ENCODE assay signal across 17 cellular contexts in the genomic region with DNA sequence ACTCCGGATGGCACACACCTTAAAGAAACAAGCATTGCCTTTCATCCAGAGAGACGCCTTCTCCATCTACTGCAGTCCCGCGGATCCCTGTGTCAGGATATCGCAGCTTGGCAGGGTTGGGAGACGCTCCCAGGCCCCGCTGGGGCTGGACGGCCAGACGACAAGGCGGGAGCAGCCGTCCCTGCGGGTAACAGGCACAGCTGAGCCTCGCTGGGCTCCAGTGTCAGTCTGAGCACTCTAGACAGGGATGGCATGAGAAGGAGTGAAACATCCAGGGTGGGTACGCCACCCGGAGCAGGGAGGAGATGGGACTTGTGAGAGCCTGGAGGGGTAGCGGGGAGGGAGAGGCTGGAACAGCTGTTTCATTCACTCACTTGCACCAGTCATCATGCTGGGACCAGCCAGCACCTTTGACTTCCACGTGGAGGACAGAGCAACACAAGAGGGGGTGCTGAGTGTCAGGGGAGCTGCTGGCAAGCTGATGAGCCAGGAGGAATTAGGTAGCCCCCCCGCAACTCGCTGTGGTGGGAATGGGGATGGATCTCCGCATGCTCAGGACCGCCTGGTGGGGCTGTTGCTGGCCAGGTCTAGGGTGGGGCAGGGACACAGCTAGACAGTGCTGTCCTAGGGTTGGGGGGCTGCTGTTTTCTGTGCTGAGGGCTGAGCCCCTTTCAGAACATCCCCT.
"Had no signal": no experiment of that assay in that cellular context is flagged by ENCODE, and none has a peak within 500 bp of the region (broad histone marks: within the 10 kb centered on the region; RNA-seq: fewer than 3 reads in every experiment).

No MANE protein-coding gene starts in this region.

- H3K27me3 ChIP-seq: transverse colon had no signal

- H3K9ac ChIP-seq: SK-N-SH had no signal

- H3K9me3 Mint-ChIP-seq: activated CD4-positive, alpha-beta memory T cell treated with anti-CD3 and anti-CD28 coated beads for 36 hours; activated naive CD8-positive, alpha-beta T cell treated with anti-CD3 and anti-CD28 coated beads, Interleukin-2, amount 10 ng/mL, durations not matched to agents 7 days and 5 days; activated T-cell treated with anti-CD3 and anti-CD28 coated beads, Interleukin-2, amount 50 U/mL, for 72 hours; natural killer cell treated with Interleukin-12 subunit alpha and Interleukin-12 subunit beta and Interleukin-15 and Interleukin-18, amount 100 ng/mL, for 72 hours; stimulated activated naive B cell treated with anti-CD40 and anti-IgM and Interleukin-4, amounts not matched to agents 10 μg/mL and 1 μg/mL and 100 μg/mL, for 72 hours; T-cell had no signal

- H3K4me3 ChIP-seq: heart left ventricle, mucosa of descending colon, transverse colon had no signal

- H3K36me3 ChIP-seq: transverse colon had no signal

- ATAC-seq: activated T-cell treated with anti-CD3 and anti-CD28 coated beads, Interleukin-2, amount 50 U/mL, for 72 hours; heart left ventricle; mucosa of descending colon; natural killer cell treated with Interleukin-12 subunit alpha and Interleukin-12 subunit beta and Interleukin-15 and Interleukin-18, amount 100 ng/mL, for 72 hours; stimulated activated naive B cell treated with anti-CD40 and anti-IgM and Interleukin-4, amounts not matched to agents 10 μg/mL and 1 μg/mL and 100 μg/mL, for 72 hours; T-cell had no signal

- H3K4me3 Mint-ChIP-seq: activated CD4-positive, alpha-beta memory T cell treated with anti-CD3 and anti-CD28 coated beads for 36 hours; activated naive CD8-positive, alpha-beta T cell treated with anti-CD3 and anti-CD28 coated beads, Interleukin-2, amount 10 ng/mL, durations not matched to agents 7 days and 5 days; activated T-cell treated with anti-CD3 and anti-CD28 coated beads, Interleukin-2, amount 50 U/mL, for 72 hours; brain; natural killer cell treated with Interleukin-12 subunit alpha and Interleukin-12 subunit beta and Interleukin-15 and Interleukin-18, amount 100 ng/mL, for 72 hours; stimulated activated naive B cell treated with anti-CD40 and anti-IgM and Interleukin-4, amounts not matched to agents 10 μg/mL and 1 μg/mL and 100 μg/mL, for 72 hours; T-cell had no signal

- H3K27ac Mint-ChIP-seq: activated CD4-positive, alpha-beta memory T cell treated with anti-CD3 and anti-CD28 coated beads for 36 hours; activated naive CD8-positive, alpha-beta T cell treated with anti-CD3 and anti-CD28 coated beads, Interleukin-2, amount 10 ng/mL, durations not matched to agents 7 days and 5 days; activated T-cell treated with anti-CD3 and anti-CD28 coated beads, Interleukin-2, amount 50 U/mL, for 72 hours; brain; natural killer cell treated with Interleukin-12 subunit alpha and Interleukin-12 subunit beta and Interleukin-15 and Interleukin-18, amount 100 ng/mL, for 72 hours; stimulated activated naive B cell treated with anti-CD40 and anti-IgM and Interleukin-4, amounts not matched to agents 10 μg/mL and 1 μg/mL and 100 μg/mL, for 72 hours; T-cell had no signal

- DNase-seq: activated CD4-positive, alpha-beta memory T cell treated with anti-CD3 and anti-CD28 coated beads for 36 hours; activated CD4-positive, alpha-beta T cell treated with anti-CD3 and anti-CD28 coated beads for 1 hour; activated naive CD8-positive, alpha-beta T cell treated with anti-CD3 and anti-CD28 coated beads, Interleukin-2, amount 10 ng/mL, durations not matched to agents 7 days and 5 days; activated T-cell treated with anti-CD3 and anti-CD28 coated beads, Interleukin-2, amount 50 U/mL, for 72 hours; cortex of kidney; effector CD4-positive, alpha-beta T cell; heart left ventricle; mammary epithelial cell; mucosa of descending colon; SK-N-SH; stimulated activated CD4-positive, alpha-beta T cell treated with anti-CD3 and anti-CD28 coated beads, Interleukin-4, amount 100 ng/mL, for 1 hour; stimulated activated naive B cell treated with anti-CD40 and anti-IgM and Interleukin-4, amounts not matched to agents 10 μg/mL and 1 μg/mL and 100 μg/mL, for 72 hours had no signal

- H3K36me3 Mint-ChIP-seq: activated CD4-positive, alpha-beta memory T cell treated with anti-CD3 and anti-CD28 coated beads for 36 hours; natural killer cell treated with Interleukin-12 subunit alpha and Interleukin-12 subunit beta and Interleukin-15 and Interleukin-18, amount 100 ng/mL, for 72 hours; stimulated activated naive B cell treated with anti-CD40 and anti-IgM and Interleukin-4, amounts not matched to agents 10 μg/mL and 1 μg/mL and 100 μg/mL, for 72 hours; T-cell had no signal

- H3K9me3 ChIP-seq: heart left ventricle, mucosa of descending colon, SK-N-SH, transverse colon had no signal

- H3K27ac ChIP-seq: heart left ventricle, transverse colon, VCaP had no signal

- H3K4me1 ChIP-seq: heart left ventricle had no signal

- H3K4me1 Mint-ChIP-seq: stimulated activated naive B cell treated with anti-CD40 and anti-IgM and Interleukin-4, amounts not matched to agents 10 μg/mL and 1 μg/mL and 100 μg/mL, for 72 hours; T-cell had no signal
